ENCODE assay signal across 8 cellular contexts in the genomic region with DNA sequence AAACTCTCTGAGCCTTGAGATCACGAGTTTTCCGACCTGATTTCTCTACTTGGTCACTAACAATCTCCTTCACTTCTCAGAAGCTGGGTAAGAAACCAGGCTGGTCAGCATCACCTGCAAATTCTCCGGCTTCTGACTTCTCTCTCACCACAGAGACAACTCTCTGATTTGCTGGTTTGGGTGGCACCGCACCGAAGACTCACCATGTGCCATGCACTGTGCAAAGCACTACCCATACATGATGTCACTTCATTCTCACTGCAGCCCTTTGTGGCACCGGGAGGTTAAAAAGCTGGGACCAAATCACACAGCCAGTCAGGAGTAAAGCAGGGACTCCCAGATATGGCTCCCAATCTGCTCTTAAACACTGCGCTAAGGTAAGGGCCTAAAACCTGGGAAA. TPM values are rescaled to one million over a fixed set of nuclear protein-coding genes. Genes with fewer than 3 reads are reported as not detected.
DNase-seq lines count a peak whose midpoint lies in the region; ATAC-seq and TF ChIP-seq lines count a peak whose summit lies in the region.

No MANE protein-coding gene starts in this region.

- peaks cover 8% of the 10 kb centered on the region for H3K36me3 ChIP-seq in right atrium auricular region

- no peaks in the 10 kb centered on the region for H3K9me3 ChIP-seq in T-helper 17 cell (ENCODE audit: control insufficient read depth, low read length, poor library complexity, severe bottlenecking)
- H3K9me3 ChIP-seq in right atrium auricular region, result no peaks in the 10 kb centered on the region

- H3K4me3 Mint-ChIP-seq in activated CD4-positive, alpha-beta T cell treated with anti-CD3 and anti-CD28 coated beads, Interleukin-2, amount 10 ng/mL, durations not matched to agents 24 days and 14 days, result peak overlapping the region; percentile 96
- H3K4me3 Mint-ChIP-seq in T-helper 17 cell, result peak overlapping the region; percentile 96

- no peaks in the 10 kb centered on the region for H3K9me3 Mint-ChIP-seq in activated CD4-positive, alpha-beta T cell treated with anti-CD3 and anti-CD28 coated beads, Interleukin-2, amount 10 ng/mL, durations not matched to agents 24 days and 14 days

- H3K27me3 ChIP-seq in right atrium auricular region, result no peaks in the 10 kb centered on the region

- intact Hi-C loops in activated CD4-positive, alpha-beta T cell treated with anti-CD3 and anti-CD28 coated beads, Interleukin-2, amount 10 ng/mL, durations not matched to agents 24 days and 14 days (cut with micrococcal nuclease), result loop anchor here (5.0 kb wide), 1 partner anchor 1292 kb away; a partner anchor contains a TSS

- H3K36me3 Mint-ChIP-seq in activated CD4-positive, alpha-beta T cell treated with anti-CD3 and anti-CD28 coated beads, Interleukin-2, amount 10 ng/mL, durations not matched to agents 24 days and 14 days (ENCODE audit: low read depth), result no peaks in the 10 kb centered on the region
- H3K36me3 Mint-ChIP-seq in T-helper 17 cell (ENCODE audit: low read depth), result no peaks in the 10 kb centered on the region

- DNase-seq in activated CD4-positive, alpha-beta T cell treated with anti-CD3 and anti-CD28 coated beads, Interleukin-2, amount 10 ng/mL, durations not matched to agents 24 days and 14 days, result no peak
- no peak for DNase-seq in activated CD4-positive, alpha-beta T cell treated with anti-CD3 and anti-CD28 coated beads, Interleukin-2, amount 50 U/mL, for 1 hour
- DNase-seq in T-helper 17 cell (no peak), right atrium auricular region (ENCODE audit: low spot score) (no peak), NCI-H1436 treated with DMSO at 0.1 percent for 48 hours (lab: John Stamatoyannopoulos, UW) (no peak), NCI-H1048 (lab: John Stamatoyannopoulos, UW) (no peak), NCI-H146 treated with DMSO at 0.1 percent for 48 hours (lab: John Stamatoyannopoulos, UW; ENCODE audit: unreplicated experiment) (no peak)

- H3K4me1 Mint-ChIP-seq in activated CD4-positive, alpha-beta T cell treated with anti-CD3 and anti-CD28 coated beads, Interleukin-2, amount 10 ng/mL, durations not matched to agents 24 days and 14 days, result peaks cover 27% of the 10 kb centered on the region
- peaks cover 13% of the 10 kb centered on the region for H3K4me1 Mint-ChIP-seq in T-helper 17 cell

- H3K27ac Mint-ChIP-seq in activated CD4-positive, alpha-beta T cell treated with anti-CD3 and anti-CD28 coated beads, Interleukin-2, amount 10 ng/mL, durations not matched to agents 24 days and 14 days, result peak overlapping the region; percentile 91
- H3K27ac Mint-ChIP-seq in T-helper 17 cell, result peak overlapping the region; percentile 88

- H3K4me1 ChIP-seq in right atrium auricular region, result peaks cover 0 to 19% of the 10 kb centered on the region in 2 donors

- H3K27me3 Mint-ChIP-seq in activated CD4-positive, alpha-beta T cell treated with anti-CD3 and anti-CD28 coated beads, Interleukin-2, amount 10 ng/mL, durations not matched to agents 24 days and 14 days, result no peaks in the 10 kb centered on the region
- no peaks in the 10 kb centered on the region for H3K27me3 Mint-ChIP-seq in T-helper 17 cell

- no peak for ATAC-seq in T-helper 17 cell

- peak overlapping the region in 1 of 2 donors; percentile 67 for H3K27ac ChIP-seq in right atrium auricular region
- peak overlapping the region in 20 of 21 experiments; percentile 67 to 92 (median 84) for H3K27ac ChIP-seq in skin epidermis

- TF ChIP-seq CTCF in right atrium auricular region (IDR thresholded peaks at IDR 0.05), result no peak

- H3K4me3 ChIP-seq in right atrium auricular region (peak overlapping the region; percentile 92 to 96), skin epidermis (peak overlapping the region; percentile 82 to 99 (median 90))

RNA-seq across cellular contexts. Expression of a gene that starts 0.7 kb away (rescaled TPM):
- total RNA-seq in activated CD4-positive, alpha-beta T cell treated with anti-CD3 and anti-CD28 coated beads, Interleukin-2, amount 10 ng/mL, durations not matched to agents 24 days and 14 days, result 36.3 and 38.6 TPM in 2 replicates
- total RNA-seq in T-helper 17 cell (10 to 100 TPM; 36.7 to 38.4 TPM), right atrium auricular region (10 to 100 TPM; 22.1 to 26.5 TPM)
